In genomic region chr5:4924581-4924980, GRCh38 we compare ENCODE assay signal across 23 cellular contexts.
"Had no signal": no experiment of that assay in that cellular context is flagged by ENCODE, and none has a peak within 500 bp of the region (broad histone marks: within the 10 kb centered on the region; RNA-seq: fewer than 3 reads in every experiment).

No MANE protein-coding gene starts in this region.

- H3K4me3 Mint-ChIP-seq: activated naive CD4-positive, alpha-beta T cell treated with anti-CD3 and anti-CD28 coated beads for 36 hours; activated naive CD8-positive, alpha-beta T cell treated with anti-CD3 and anti-CD28 coated beads, Interleukin-2, amount 50 U/mL, for 24 hours; activated T-helper 17 cell treated with anti-CD3 and anti-CD28 coated beads, Interleukin-2, amount 50 U/mL, for 72 hours; naive B cell; neural progenitor cell; stimulated activated memory B cell treated with anti-CD40 and anti-IgM and Interleukin-4, amounts not matched to agents 10 μg/mL and 1 μg/mL and 100 μg/mL, for 72 hours had no signal

- H3K9me3 Mint-ChIP-seq: neural progenitor cell had no signal

- H3K27me3 ChIP-seq: neural progenitor cell, vagina had no signal

- H3K4me1 ChIP-seq: neural progenitor cell, parathyroid adenoma, vagina had no signal

- H3K4me1 Mint-ChIP-seq: activated naive CD8-positive, alpha-beta T cell treated with anti-CD3 and anti-CD28 coated beads, Interleukin-2, amount 50 U/mL, for 24 hours; activated T-helper 17 cell treated with anti-CD3 and anti-CD28 coated beads, Interleukin-2, amount 50 U/mL, for 72 hours; naive B cell; stimulated activated memory B cell treated with anti-CD40 and anti-IgM and Interleukin-4, amounts not matched to agents 10 μg/mL and 1 μg/mL and 100 μg/mL, for 72 hours had no signal

- ATAC-seq: activated naive CD8-positive, alpha-beta T cell treated with anti-CD3 and anti-CD28 coated beads, Interleukin-2, amount 50 U/mL, for 24 hours; activated T-helper 17 cell treated with anti-CD3 and anti-CD28 coated beads, Interleukin-2, amount 50 U/mL, for 72 hours; left lobe of liver; stimulated activated memory B cell treated with anti-CD40 and anti-IgM and Interleukin-4, amounts not matched to agents 10 μg/mL and 1 μg/mL and 100 μg/mL, for 72 hours had no signal

- H3K9me3 ChIP-seq: vagina had no signal

- H3K36me3 ChIP-seq: neural progenitor cell, vagina had no signal

- H3K27ac ChIP-seq: coronary artery, neural progenitor cell, parathyroid adenoma, vagina had no signal

- H3K27me3 Mint-ChIP-seq: activated naive CD8-positive, alpha-beta T cell treated with anti-CD3 and anti-CD28 coated beads, Interleukin-2, amount 50 U/mL, for 24 hours; activated T-helper 17 cell treated with anti-CD3 and anti-CD28 coated beads, Interleukin-2, amount 50 U/mL, for 72 hours; naive B cell; stimulated activated memory B cell treated with anti-CD40 and anti-IgM and Interleukin-4, amounts not matched to agents 10 μg/mL and 1 μg/mL and 100 μg/mL, for 72 hours had no signal

- H3K27ac Mint-ChIP-seq: activated naive CD4-positive, alpha-beta T cell treated with anti-CD3 and anti-CD28 coated beads for 36 hours; activated naive CD8-positive, alpha-beta T cell treated with anti-CD3 and anti-CD28 coated beads, Interleukin-2, amount 50 U/mL, for 24 hours; activated T-helper 17 cell treated with anti-CD3 and anti-CD28 coated beads, Interleukin-2, amount 50 U/mL, for 72 hours; naive B cell; neural progenitor cell; stimulated activated memory B cell treated with anti-CD40 and anti-IgM and Interleukin-4, amounts not matched to agents 10 μg/mL and 1 μg/mL and 100 μg/mL, for 72 hours had no signal

- H3K4me3 ChIP-seq: coronary artery, neural progenitor cell, vagina had no signal

- H3K4me2 ChIP-seq: neural progenitor cell had no signal

- DNase-seq: activated CD4-positive, alpha-beta T cell treated with anti-CD3 and anti-CD28 coated beads, Interleukin-2, amount 50 U/mL, for 4 hours; activated CD4-positive, CD25-positive, alpha-beta regulatory T cell treated with anti-CD3 and anti-CD28 coated beads, Interleukin-2, amount 50 U/mL, for 72 hours; activated naive CD4-positive, alpha-beta T cell treated with anti-CD3 and anti-CD28 coated beads for 36 hours; activated naive CD8-positive, alpha-beta T cell treated with anti-CD3 and anti-CD28 coated beads, Interleukin-2, amount 50 U/mL, for 24 hours; activated T-cell treated with anti-CD3 and anti-CD28 coated beads for 4 hours; aorta; caudate nucleus; effector CD4-positive, alpha-beta T cell; foreskin melanocyte; head of caudate nucleus; mammary epithelial cell; naive B cell; retina; stimulated activated CD4-positive, alpha-beta T cell treated with anti-CD3 and anti-CD28 coated beads, Interleukin-2, amount 100 ng/mL, for 48 hours; T-helper 1 cell; T1000 had no signal

- H2AFZ ChIP-seq: neural progenitor cell, parathyroid adenoma had no signal

- H3K79me2 ChIP-seq: parathyroid adenoma had no signal

- H3K9ac ChIP-seq: neural progenitor cell, parathyroid adenoma had no signal

- H3K36me3 Mint-ChIP-seq: naive B cell; neural progenitor cell; stimulated activated memory B cell treated with anti-CD40 and anti-IgM and Interleukin-4, amounts not matched to agents 10 μg/mL and 1 μg/mL and 100 μg/mL, for 72 hours had no signal
